Comparison of ENCODE assay signal across 1 cellular context in the genomic region with DNA sequence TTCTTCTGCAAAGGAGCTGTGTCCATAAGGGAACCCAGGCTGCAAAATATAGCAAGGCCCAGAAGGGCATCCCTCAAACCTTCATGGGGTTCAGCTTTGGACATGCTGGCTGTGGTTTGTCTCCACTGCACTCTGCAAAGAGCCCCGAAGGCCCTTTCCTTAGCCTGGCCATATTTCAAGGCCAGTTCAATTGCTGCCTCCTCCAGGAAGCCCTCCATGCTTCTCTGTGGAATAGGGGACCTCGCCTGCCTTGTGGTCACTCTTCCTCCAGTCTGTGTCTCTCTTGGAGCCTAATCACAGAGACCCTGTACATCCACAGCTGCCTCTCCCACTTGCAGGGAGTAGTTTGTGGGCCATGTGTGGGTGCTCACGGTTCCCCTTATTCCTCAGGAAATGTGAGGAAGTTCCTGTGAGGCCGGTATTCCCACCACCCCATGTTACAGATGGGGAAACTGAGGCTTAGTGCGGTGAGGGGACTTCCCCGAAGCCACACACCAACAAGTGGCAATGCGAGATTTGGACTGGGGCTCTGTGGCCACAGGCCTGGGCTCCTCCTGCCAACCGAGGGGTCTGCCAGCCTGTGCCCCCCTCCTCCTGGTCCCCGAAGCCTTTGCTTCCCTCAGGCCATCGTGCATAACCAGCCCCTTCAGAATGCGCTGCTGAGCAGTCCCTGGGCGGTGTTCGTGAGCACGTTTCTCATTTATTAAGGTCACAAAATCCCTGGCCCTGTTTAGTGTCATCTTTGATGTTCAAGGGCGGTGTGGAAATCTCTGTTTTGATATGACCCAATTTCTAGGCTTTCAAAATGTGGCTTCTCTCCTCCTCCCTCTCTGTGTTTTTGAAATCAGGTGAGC.
TF ChIP-seq lines count a peak whose summit lies in the region.

No MANE protein-coding gene starts in this region.

TF ChIP-seq in K562, 482 proteins besides CTCF, POLR2A, EP300 and RAD21:
- TF ChIP-seq UBTF (IDR thresholded peaks at IDR 0.05; ENCODE audit: borderline replicate concordance in 1 of 2, low read depth in 2 of 2, low read length in 2 of 2) (no peak), RBM25 (IDR thresholded peaks at IDR 0.05; ENCODE audit: low read depth, low read length, severe bottlenecking) (peak; percentile 53), ZFP36 (IDR thresholded peaks at IDR 0.05; ENCODE audit: low read depth, low read length, partially characterized antibody) (peak; percentile 97)
